2 cellular contexts compared by ENCODE assay signal in genomic region chr5:87268970-87269377, GRCh38.
TF ChIP-seq lines count a peak whose summit lies in the region.

No MANE protein-coding gene starts in this region.

TF ChIP-seq in SK-N-SH, 30 proteins besides CTCF, POLR2A, EP300 and RAD21 (continued from another document):
- TF ChIP-seq PBX3 (IDR thresholded peaks at IDR 0.05) = no peak
- TF ChIP-seq REST (IDR thresholded peaks at IDR 0.05; ENCODE audit: low read depth, low read length) = no peak
- TF ChIP-seq SMC3 (IDR thresholded peaks at IDR 0.05; ENCODE audit: low read depth, low read length) = no peak
- TF ChIP-seq YY1 (IDR thresholded peaks at IDR 0.05; ENCODE audit: low read depth) = no peak
- no peak for TF ChIP-seq MXI1 (IDR thresholded peaks at IDR 0.05; ENCODE audit: low read depth, low read length)
- TF ChIP-seq TAF1 (IDR thresholded peaks at IDR 0.05; ENCODE audit: borderline replicate concordance, low read depth, low read length) = no peak
- TF ChIP-seq IRF3 (IDR thresholded peaks at IDR 0.05; ENCODE audit: low read depth, low read length) = no peak
- TF ChIP-seq SIN3A (IDR thresholded peaks at IDR 0.05; ENCODE audit: borderline replicate concordance, low read depth, low read length) = no peak
- no peak for TF ChIP-seq JUND (IDR thresholded peaks at IDR 0.05)

TF ChIP-seq in SK-N-SH treated with all-trans-retinoic acid at 6 μM for 48 hours, 23 proteins besides CTCF, POLR2A, EP300 and RAD21 (continued from another document):
- TF ChIP-seq POU6F1 (CRISPR knock-in tag; IDR thresholded peaks at IDR 0.05; ENCODE audit: borderline replicate concordance, low read depth) = no peak
- TF ChIP-seq PPARA (CRISPR knock-in tag; IDR thresholded peaks at IDR 0.05; ENCODE audit: borderline replicate concordance) = no peak
- no peak for TF ChIP-seq RARB (CRISPR knock-in tag; IDR thresholded peaks at IDR 0.05)
- no peak for TF ChIP-seq TCF4 (CRISPR knock-in tag; IDR thresholded peaks at IDR 0.05; ENCODE audit: borderline replicate concordance)
- no peak for TF ChIP-seq TOX (CRISPR knock-in tag; IDR thresholded peaks at IDR 0.05; ENCODE audit: borderline replicate concordance)
- TF ChIP-seq BACH2 (CRISPR knock-in tag; IDR thresholded peaks at IDR 0.05; ENCODE audit: borderline replicate concordance) = no peak
